9 cellular contexts compared by ENCODE assay signal in genomic region chr19:44593869-44594268, GRCh38. TPM values are rescaled to one million over a fixed set of nuclear protein-coding genes. Genes with fewer than 3 reads are reported as not detected.
"Had no signal": no experiment of that assay in that cellular context is flagged by ENCODE, and none has a peak within 500 bp of the region (broad histone marks: within the 10 kb centered on the region; RNA-seq: fewer than 3 reads in every experiment).

No MANE protein-coding gene starts in this region.

RNA-seq across cellular contexts. Expression of gene IGSF23, which starts 19.5 kb away (rescaled TPM):
- total RNA-seq: activated CD4-positive, alpha-beta memory T cell treated with anti-CD3 and anti-CD28 coated beads for 36 hours; activated CD4-positive, alpha-beta T cell treated with anti-CD3 and anti-CD28 coated beads, Interleukin-2, amount 10 ng/mL, durations not matched to agents 7 days and 5 days; activated naive CD4-positive, alpha-beta T cell treated with anti-CD3 and anti-CD28 coated beads, Interleukin-2, amount 50 U/mL, for 72 hours; activated T-cell treated with anti-CD3 and anti-CD28 coated beads, Interleukin-2, amount 50 U/mL, for 4 hours; ascending aorta; bronchial epithelial cell; PC-3; SK-MEL-5; T-helper 17 cell had no signal
